1 cellular context compared by ENCODE assay signal in genomic region chr2:218888341-218888740, GRCh38.
TF ChIP-seq lines count a peak whose summit lies in the region.

No MANE protein-coding gene starts in this region.

TF ChIP-seq in SK-N-SH, 30 proteins besides CTCF, POLR2A, EP300 and RAD21:
- TF ChIP-seq POLR2AphosphoS5 (IDR thresholded peaks at IDR 0.05; ENCODE audit: low read depth, low read length) (no peak), ZBTB33 (IDR thresholded peaks at IDR 0.05; ENCODE audit: borderline replicate concordance, low read depth) (no peak), RXRA (IDR thresholded peaks at IDR 0.05; ENCODE audit: borderline replicate concordance, low read depth) (no peak), MAX (IDR thresholded peaks at IDR 0.05; ENCODE audit: low read depth) (no peak), CHD2 (IDR thresholded peaks at IDR 0.05; ENCODE audit: low read length, partially characterized antibody) (no peak), PBX3 (IDR thresholded peaks at IDR 0.05) (no peak), JUND (IDR thresholded peaks at IDR 0.05) (no peak), TAF1 (IDR thresholded peaks at IDR 0.05; ENCODE audit: borderline replicate concordance, low read depth, low read length) (no peak), SIN3A (IDR thresholded peaks at IDR 0.05; ENCODE audit: borderline replicate concordance, low read depth, low read length) (no peak), GABPA (IDR thresholded peaks at IDR 0.05; ENCODE audit: low read depth) (no peak), YY1 (IDR thresholded peaks at IDR 0.05; ENCODE audit: low read depth) (no peak), MXI1 (IDR thresholded peaks at IDR 0.05; ENCODE audit: low read depth, low read length) (no peak), MEF2A (IDR thresholded peaks at IDR 0.05; ENCODE audit: borderline replicate concordance, low read depth) (no peak), NFIC (IDR thresholded peaks at IDR 0.05; ENCODE audit: borderline replicate concordance) (no peak), ELF1 (IDR thresholded peaks at IDR 0.05) (no peak)
- TF ChIP-seq, protein P1, sequence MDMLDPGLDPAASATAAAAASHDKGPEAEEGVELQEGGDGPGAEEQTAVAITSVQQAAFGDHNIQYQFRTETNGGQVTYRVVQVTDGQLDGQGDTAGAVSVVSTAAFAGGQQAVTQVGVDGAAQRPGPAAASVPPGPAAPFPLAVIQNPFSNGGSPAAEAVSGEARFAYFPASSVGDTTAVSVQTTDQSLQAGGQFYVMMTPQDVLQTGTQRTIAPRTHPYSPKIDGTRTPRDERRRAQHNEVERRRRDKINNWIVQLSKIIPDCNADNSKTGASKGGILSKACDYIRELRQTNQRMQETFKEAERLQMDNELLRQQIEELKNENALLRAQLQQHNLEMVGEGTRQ (IDR thresholded peaks at IDR 0.05; ENCODE audit: borderline replicate concordance, low read depth, low read length): no peak
- TF ChIP-seq, protein P2, sequence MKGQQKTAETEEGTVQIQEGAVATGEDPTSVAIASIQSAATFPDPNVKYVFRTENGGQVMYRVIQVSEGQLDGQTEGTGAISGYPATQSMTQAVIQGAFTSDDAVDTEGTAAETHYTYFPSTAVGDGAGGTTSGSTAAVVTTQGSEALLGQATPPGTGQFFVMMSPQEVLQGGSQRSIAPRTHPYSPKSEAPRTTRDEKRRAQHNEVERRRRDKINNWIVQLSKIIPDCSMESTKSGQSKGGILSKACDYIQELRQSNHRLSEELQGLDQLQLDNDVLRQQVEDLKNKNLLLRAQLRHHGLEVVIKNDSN (IDR thresholded peaks at IDR 0.05; ENCODE audit: borderline replicate concordance, low read depth): no peak
TF ChIP-seq in SK-N-SH: peak in this region for 0.
